29 cellular contexts compared by ENCODE assay signal in genomic region chr7:40621592-40621998, GRCh38.
"Had no signal": no experiment of that assay in that cellular context is flagged by ENCODE, and none has a peak within 500 bp of the region (broad histone marks: within the 10 kb centered on the region; RNA-seq: fewer than 3 reads in every experiment).

No MANE protein-coding gene starts in this region.

- H3K27me3 Mint-ChIP-seq: activated CD8-positive, alpha-beta memory T cell treated with anti-CD3 and anti-CD28 coated beads, Interleukin-2, amount 10 ng/mL, durations not matched to agents 7 days and 5 days; activated T-cell treated with anti-CD3 and anti-CD28 coated beads, Interleukin-2, amount 50 U/mL, for 24 hours; brain; IgD-negative memory B cell; T-helper 17 cell had no signal

- H3K36me3 ChIP-seq: Peyer's patch, SJCRH30 had no signal

- H3K36me3 Mint-ChIP-seq: activated CD8-positive, alpha-beta memory T cell treated with anti-CD3 and anti-CD28 coated beads, Interleukin-2, amount 10 ng/mL, durations not matched to agents 7 days and 5 days; brain; WTC11 had no signal

- H3K4me1 Mint-ChIP-seq: activated CD4-positive, alpha-beta T cell treated with anti-CD3 and anti-CD28 coated beads, Interleukin-2, amount 10 ng/mL, durations not matched to agents 24 days and 14 days; activated CD8-positive, alpha-beta memory T cell treated with anti-CD3 and anti-CD28 coated beads, Interleukin-2, amount 10 ng/mL, durations not matched to agents 7 days and 5 days; IgD-negative memory B cell; T-helper 17 cell; WTC11 had no signal

- H3K4me3 ChIP-seq: Peyer's patch, SJCRH30 had no signal

- H3K4me2 ChIP-seq: KMS-11 had no signal

- DNase-seq: activated CD4-positive, alpha-beta T cell treated with anti-CD3 and anti-CD28 coated beads for 1 hour; activated CD4-positive, alpha-beta T cell treated with anti-CD3 and anti-CD28 coated beads, Interleukin-2, amount 10 ng/mL, durations not matched to agents 24 days and 14 days; activated CD4-positive, alpha-beta T cell treated with anti-CD3 and anti-CD28 coated beads, Interleukin-2, amount 50 U/mL, for 48 hours; activated CD8-positive, alpha-beta memory T cell treated with anti-CD3 and anti-CD28 coated beads, Interleukin-2, amount 10 ng/mL, durations not matched to agents 7 days and 5 days; activated effector memory CD4-positive, alpha-beta T cell treated with anti-CD3 and anti-CD28 coated beads, Interleukin-2, amount 50 U/mL, for 16 hours; activated naive CD4-positive, alpha-beta T cell treated with Interleukin-2 at 50 U/mL for 16 hours; activated T-cell treated with anti-CD3 and anti-CD28 coated beads, Interleukin-2, amount 50 U/mL, for 24 hours; amygdala; MV-4-11; NCI-H1092 treated with DMSO at 0.1 percent for 48 hours; NCI-H1417 treated with DMSO at 0.1 percent for 48 hours; NCI-H1694; NCI-H2029 treated with DMSO at 0.1 percent for 48 hours; NCI-H345; NCI-H510A treated with DMSO at 0.1 percent for 48 hours; NCI-H748 treated with DMSO at 0.1 percent for 48 hours; Peyer's patch; Right ventricle myocardium superior; SJCRH30; T-helper 17 cell; T-helper 9 cell had no signal

- H3K27me3 ChIP-seq: Peyer's patch had no signal

- H3K9me3 Mint-ChIP-seq: activated CD4-positive, alpha-beta T cell treated with anti-CD3 and anti-CD28 coated beads, Interleukin-2, amount 10 ng/mL, durations not matched to agents 24 days and 14 days; activated naive CD4-positive, alpha-beta T cell treated with anti-CD3 and anti-CD28 coated beads, Interleukin-2, amount 50 U/mL, for 72 hours; activated T-cell treated with anti-CD3 and anti-CD28 coated beads, Interleukin-2, amount 50 U/mL, for 24 hours; activated T-helper 1 cell treated with anti-CD3 and anti-CD28 coated beads, Interleukin-12 subunit alpha, Interleukin-12 subunit beta, Interleukin-2, Interleukin-4 antibody, amounts not matched to agents 30 ng/mL and 10 ng/mL and 1 ng/mL, durations not matched to agents 14 hours and 24 hours and 36 hours; brain had no signal

- H3K27ac Mint-ChIP-seq: activated CD4-positive, alpha-beta T cell treated with anti-CD3 and anti-CD28 coated beads, Interleukin-2, amount 10 ng/mL, durations not matched to agents 24 days and 14 days; activated CD8-positive, alpha-beta memory T cell treated with anti-CD3 and anti-CD28 coated beads, Interleukin-2, amount 10 ng/mL, durations not matched to agents 7 days and 5 days; activated naive CD4-positive, alpha-beta T cell treated with anti-CD3 and anti-CD28 coated beads, Interleukin-2, amount 50 U/mL, for 72 hours; activated T-cell treated with anti-CD3 and anti-CD28 coated beads, Interleukin-2, amount 50 U/mL, for 24 hours; activated T-helper 1 cell treated with anti-CD3 and anti-CD28 coated beads, Interleukin-12 subunit alpha, Interleukin-12 subunit beta, Interleukin-2, Interleukin-4 antibody, amounts not matched to agents 30 ng/mL and 10 ng/mL and 1 ng/mL, durations not matched to agents 14 hours and 24 hours and 36 hours; T-helper 17 cell; WTC11 had no signal

- H3K27ac ChIP-seq: KMS-11, Peyer's patch, RWPE1, SJCRH30 had no signal

- H3K4me1 ChIP-seq: SJCRH30 had no signal

- H3K9me3 ChIP-seq: Peyer's patch, SJCRH30 had no signal

- H3K9ac ChIP-seq: KMS-11 had no signal

- FAIRE-seq: astrocyte had no signal

- H3K4me3 Mint-ChIP-seq: activated CD4-positive, alpha-beta T cell treated with anti-CD3 and anti-CD28 coated beads, Interleukin-2, amount 10 ng/mL, durations not matched to agents 24 days and 14 days; activated CD8-positive, alpha-beta memory T cell treated with anti-CD3 and anti-CD28 coated beads, Interleukin-2, amount 10 ng/mL, durations not matched to agents 7 days and 5 days; activated T-cell treated with anti-CD3 and anti-CD28 coated beads, Interleukin-2, amount 50 U/mL, for 24 hours; activated T-helper 1 cell treated with anti-CD3 and anti-CD28 coated beads, Interleukin-12 subunit alpha, Interleukin-12 subunit beta, Interleukin-2, Interleukin-4 antibody, amounts not matched to agents 30 ng/mL and 10 ng/mL and 1 ng/mL, durations not matched to agents 14 hours and 24 hours and 36 hours; brain; T-helper 17 cell; WTC11 had no signal
